16 cellular contexts compared by ENCODE assay signal in genomic region chr7:43537765-43538403, GRCh38. TPM values are rescaled to one million over a fixed set of nuclear protein-coding genes. Genes with fewer than 3 reads are reported as not detected.
DNase-seq lines count a peak whose midpoint lies in the region; ATAC-seq and TF ChIP-seq lines count a peak whose summit lies in the region.
"Had no signal": no experiment of that assay in that cellular context is flagged by ENCODE, and none has a peak within 500 bp of the region (broad histone marks: within the 10 kb centered on the region; RNA-seq: fewer than 3 reads in every experiment).

No MANE protein-coding gene starts in this region.

- H3K36me3 Mint-ChIP-seq in Caco-2 (ENCODE audit: insufficient read depth, unreplicated experiment) (no peaks in the 10 kb centered on the region), chondrocyte (ENCODE audit: low read depth) (no peaks in the 10 kb centered on the region)
- H3K36me3 Mint-ChIP-seq: activated naive CD4-positive, alpha-beta T cell treated with anti-CD3 and anti-CD28 coated beads, Interleukin-2, amount 10 ng/mL, durations not matched to agents 7 days and 5 days had no signal

- H3K4me1 ChIP-seq in Caco-2 (peaks cover 28% of the 10 kb centered on the region), foreskin keratinocyte (peaks cover 6% of the 10 kb centered on the region)
- H3K4me1 ChIP-seq: Peyer's patch, right lobe of liver had no signal

- intact Hi-C loops in Caco-2 (cut with micrococcal nuclease; ENCODE audit: unreplicated experiment) = no loop called here

- CTCF ChIA-PET in Caco-2 (lab: Charles Lee) = interaction anchor here (0.8 to 2.1 kb wide), 3 partner anchors 27 to 45 kb away, joined by 3 to 12 read pairs (median 4); partner anchors contain the start of gene STK17A

- no peak overlapping the region for H3K4me3 ChIP-seq in Caco-2 (ENCODE audit: low read depth, low read length)
- H3K4me3 ChIP-seq: mucosa of descending colon, Peyer's patch, right lobe of liver had no signal

- H3K27me3 Mint-ChIP-seq in Caco-2 (ENCODE audit: insufficient read depth, unreplicated experiment) (no peaks in the 10 kb centered on the region), chondrocyte (ENCODE audit: low read depth) (no peaks in the 10 kb centered on the region)

- H3K4me1 Mint-ChIP-seq in Caco-2 (ENCODE audit: low read depth, unreplicated experiment) (peaks cover 19% of the 10 kb centered on the region), chondrocyte (ENCODE audit: low read depth) (peaks cover 56% of the 10 kb centered on the region)
- H3K4me1 Mint-ChIP-seq: activated naive CD4-positive, alpha-beta T cell treated with anti-CD3 and anti-CD28 coated beads, Interleukin-2, amount 10 ng/mL, durations not matched to agents 7 days and 5 days had no signal

- H3K27me3 ChIP-seq in Caco-2 (replicated peaks; ENCODE audit: control insufficient read depth, insufficient read depth, low read length) = no peaks in the 10 kb centered on the region
- no peaks in the 10 kb centered on the region for H3K27me3 ChIP-seq in foreskin keratinocyte
- H3K27me3 ChIP-seq: Peyer's patch, right lobe of liver had no signal

- H3K36me3 ChIP-seq in Caco-2 (ENCODE audit: control insufficient read depth, insufficient read depth, low read length) = no peaks in the 10 kb centered on the region
- H3K36me3 ChIP-seq: Peyer's patch, right lobe of liver had no signal

- DNase-seq in Caco-2 (peak; percentile 20 to 66), HK-2 (ENCODE audit: unreplicated experiment) (peak; percentile 63), chondrocyte (ENCODE audit: low spot score) (no peak), myocyte (ENCODE audit: low read depth) (peak; percentile 80), foreskin keratinocyte (no peak), NCI-H510A treated with DMSO at 0.1 percent for 48 hours (lab: John Stamatoyannopoulos, UW) (no peak), superior temporal gyrus (ENCODE audit: extremely low spot score) (no peak), NCI-H748 treated with DMSO at 0.1 percent for 48 hours (lab: John Stamatoyannopoulos, UW) (no peak)
- DNase-seq: activated naive CD4-positive, alpha-beta T cell treated with anti-CD3 and anti-CD28 coated beads, Interleukin-2, amount 10 ng/mL, durations not matched to agents 7 days and 5 days; KG1; mucosa of descending colon; NCI-H1105 treated with DMSO at 0.1 percent for 48 hours; NCI-H82; Peyer's patch; right lobe of liver; SW 1271 had no signal

- no peak for ATAC-seq in foreskin keratinocyte
- ATAC-seq: mucosa of descending colon had no signal

- TF ChIP-seq CTCF in Caco-2 (IDR thresholded peaks at IDR 0.05; ENCODE audit: insufficient read depth in 1 of 2, low read depth in 1 of 2, low read length in 1 of 2, severe bottlenecking in 1 of 2, unreplicated experiment in 1 of 2) = no peak
- TF ChIP-seq CTCF in chondrocyte (IDR thresholded peaks at IDR 0.05) = no peak
- TF ChIP-seq CTCF in foreskin keratinocyte (conservative IDR thresholded peaks at IDR 0.05) = no peak

- no TSS peak for BruUV-seq in Caco-2 (replicated peaks; lab: Mats Ljungman, UMichigan)

- H3K4me3 Mint-ChIP-seq in Caco-2 (ENCODE audit: unreplicated experiment) (no peak overlapping the region), chondrocyte (ENCODE audit: unreplicated experiment) (no peak overlapping the region)
- H3K4me3 Mint-ChIP-seq: activated naive CD4-positive, alpha-beta T cell treated with anti-CD3 and anti-CD28 coated beads, Interleukin-2, amount 10 ng/mL, durations not matched to agents 7 days and 5 days had no signal

- H3K27ac Mint-ChIP-seq in Caco-2 (ENCODE audit: unreplicated experiment) (peak overlapping the region; percentile 36), chondrocyte (ENCODE audit: unreplicated experiment) (peak overlapping the region; percentile 61)
- H3K27ac Mint-ChIP-seq: activated naive CD4-positive, alpha-beta T cell treated with anti-CD3 and anti-CD28 coated beads, Interleukin-2, amount 10 ng/mL, durations not matched to agents 7 days and 5 days had no signal

- H3K9me3 ChIP-seq in Caco-2 = no peaks in the 10 kb centered on the region
- H3K9me3 ChIP-seq: mucosa of descending colon, Peyer's patch, right lobe of liver had no signal

- no peak overlapping the region for H3K27ac ChIP-seq in foreskin keratinocyte
- H3K27ac ChIP-seq: Peyer's patch, right lobe of liver had no signal

- POLR2A ChIA-PET in Caco-2 (lab: Charles Lee) = interaction anchor here (0.9 to 1.0 kb wide), 2 partner anchors 18 to 45 kb away, joined by 3 to 5 read pairs; partner anchors contain the start of gene STK17A

- no peaks in the 10 kb centered on the region for H3K9me3 Mint-ChIP-seq in Caco-2 (ENCODE audit: unreplicated experiment)
- no peaks in the 10 kb centered on the region for H3K9me3 Mint-ChIP-seq in chondrocyte (ENCODE audit: low read depth)
- H3K9me3 Mint-ChIP-seq: activated naive CD4-positive, alpha-beta T cell treated with anti-CD3 and anti-CD28 coated beads, Interleukin-2, amount 10 ng/mL, durations not matched to agents 7 days and 5 days had no signal

RNA-seq across cellular contexts. Expression of gene STK17A, which starts 45.0 kb away (rescaled TPM):
- total RNA-seq in Caco-2 (2022) = 19.2 and 19.6 TPM in 2 replicates
- 17.1 to 35.0 TPM (median 35.0 TPM) in 3 replicates for total RNA-seq in chondrocyte
- 17.7 and 19.9 TPM in 2 replicates for total RNA-seq in myocyte
- 14.6 TPM for polyA plus RNA-seq in myocyte (2012)
- 55.2 and 74.0 TPM in 2 replicates for total RNA-seq in foreskin keratinocyte
- polyA plus RNA-seq in foreskin keratinocyte = 45.9 and 52.1 TPM in 2 replicates

Comparison
In these comparisons a context has a peak if more than half of its experiments do, and no peak if none do; other contexts are left out.
1. DNase-seq: peak in Caco-2 (2 of 2), HK-2 (single experiment) and myocyte (single experiment); none in chondrocyte (single experiment), foreskin keratinocyte (0 of 2), NCI-H510A treated with DMSO at 0.1 percent for 48 hours (single experiment), superior temporal gyrus (single experiment) and NCI-H748 treated with DMSO at 0.1 percent for 48 hours (single experiment).